In the genomic region with DNA sequence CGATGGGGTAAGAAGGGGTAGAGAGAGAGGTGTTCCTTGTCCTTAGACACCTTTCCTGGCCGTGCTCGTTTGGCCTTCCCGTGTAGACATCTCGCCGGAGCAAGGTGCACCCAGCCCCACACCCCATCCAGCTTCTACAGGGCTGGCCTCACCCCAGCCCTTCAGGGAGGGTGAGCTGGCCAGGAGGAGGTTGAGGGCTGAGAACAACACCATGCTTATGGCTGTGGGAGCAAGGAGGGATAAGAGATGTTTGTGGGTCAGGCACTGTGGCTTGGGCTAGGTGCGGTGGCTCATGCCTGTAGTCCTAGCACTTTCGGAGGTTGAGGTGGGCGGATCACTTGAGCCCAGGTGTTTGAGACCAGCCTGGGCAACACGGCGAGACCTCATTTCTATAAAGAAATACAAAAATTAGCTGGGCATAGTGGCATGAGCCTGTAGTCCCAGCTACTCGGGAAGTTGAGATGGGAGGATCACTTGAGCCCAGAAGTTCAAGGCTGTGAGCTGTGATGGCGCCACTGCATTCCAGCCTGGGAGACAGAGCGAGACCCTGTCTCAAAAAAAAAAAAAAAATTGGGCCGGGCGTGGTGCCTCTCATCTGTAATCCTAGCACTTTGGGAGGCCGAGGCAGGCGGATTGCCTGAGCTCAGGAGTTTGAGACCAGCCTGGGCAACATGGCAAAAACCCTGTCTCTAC, we compare ENCODE assay signal across 10 cellular contexts. TPM values are rescaled to one million over a fixed set of nuclear protein-coding genes. Genes with fewer than 3 reads are reported as not detected.
DNase-seq lines count a peak whose midpoint lies in the region; ATAC-seq and TF ChIP-seq lines count a peak whose summit lies in the region.
"Had no signal": no experiment of that assay in that cellular context is flagged by ENCODE, and none has a peak within 500 bp of the region (broad histone marks: within the 10 kb centered on the region; RNA-seq: fewer than 3 reads in every experiment).

No MANE protein-coding gene starts in this region.

- no peak overlapping the region for H3K4me3 Mint-ChIP-seq in CD4-positive, alpha-beta T cell
- H3K4me3 Mint-ChIP-seq: T-helper 2 cell treated with Interferon-gamma antibody and Interleukin-4, amounts not matched to agents 5 μg/mL and 100 μg/mL, for 36 hours had no signal

- POLR2A ChIA-PET in CD4-positive, alpha-beta T cell (lab: Charles Lee), result no interaction called here

- no peaks in the 10 kb centered on the region for H3K27me3 ChIP-seq in CD4-positive, alpha-beta T cell (ENCODE audit: control insufficient read depth, insufficient read depth, low read length)
- H3K27me3 ChIP-seq in adrenal gland, result no peaks in the 10 kb centered on the region
- H3K27me3 ChIP-seq in H7 (ENCODE audit: control insufficient read depth, insufficient read depth, low read length), result no peaks in the 10 kb centered on the region

- H3K27ac ChIP-seq in CD4-positive, alpha-beta T cell (ENCODE audit: low read depth, low read length), result no peak overlapping the region
- peak overlapping the region in 3 of 5 donors; percentile 28 to 67 (median 30) for H3K27ac ChIP-seq in adrenal gland

- H3K4me3 ChIP-seq in adrenal gland (peak overlapping the region in 1 of 4 donors; percentile 24), H7 (ENCODE audit: insufficient read depth, low read depth, low read length) (no peak overlapping the region)

- DNase-seq in CD4-positive, alpha-beta T cell, result no peak
- DNase-seq in adrenal gland (peak in 1 of 7 donors; percentile 32), left colon (no peak), sciatic nerve (ENCODE audit: low spot score) (no peak), head of caudate nucleus (no peak), DMS79 (lab: John Stamatoyannopoulos, UW) (no peak), DMS114 treated with DMSO at 0.1 percent for 48 hours (lab: John Stamatoyannopoulos, UW; ENCODE audit: unreplicated experiment) (no peak), H7 (no peak)
- DNase-seq: GF-D8 had no signal

- H3K36me3 ChIP-seq in adrenal gland (replicated peaks in 1 of 2), result no peaks in the 10 kb centered on the region
- peaks cover 1% of the 10 kb centered on the region; the same call in 1 of the 2 replicates for H3K36me3 ChIP-seq in H7 (replicated peaks; ENCODE audit: control insufficient read depth, insufficient read depth, low read length)

- no peak for TF ChIP-seq CTCF in CD4-positive, alpha-beta T cell (IDR thresholded peaks at IDR 0.05)
- TF ChIP-seq CTCF in adrenal gland (IDR thresholded peaks at IDR 0.05), result no peak

- H3K4me1 ChIP-seq in adrenal gland (replicated peaks in 1 of 2), result peaks cover 19 to 23% of the 10 kb centered on the region in 2 donors

- ATAC-seq in CD4-positive, alpha-beta T cell (ENCODE audit: poor library complexity), result no peak
- peak; percentile 71 for ATAC-seq in left colon
- ATAC-seq in sciatic nerve, result peak; percentile 58

- intact Hi-C loops in CD4-positive, alpha-beta T cell (cut with DNase I, micrococcal nuclease), result no loop called here
- intact Hi-C loops in adrenal gland (cut with DNase I), result no loop called here
- intact Hi-C loops in left colon (cut with DNase I, micrococcal nuclease), result no loop called here
- intact Hi-C loops in sciatic nerve (cut with DNase I), result no loop called here
- intact Hi-C loops in head of caudate nucleus (cut with DNase I), result no loop called here

- no peaks in the 10 kb centered on the region for H3K9me3 ChIP-seq in CD4-positive, alpha-beta T cell (ENCODE audit: control insufficient read depth, low read length)
- H3K9me3 ChIP-seq in adrenal gland (replicated peaks in 1 of 3), result no peaks in the 10 kb centered on the region

- H3K4me1 Mint-ChIP-seq in CD4-positive, alpha-beta T cell (ENCODE audit: low read depth), result peaks cover 33% of the 10 kb centered on the region

- no peaks in the 10 kb centered on the region for H3K27me3 Mint-ChIP-seq in CD4-positive, alpha-beta T cell

- TF ChIP-seq POLR2A in adrenal gland (IDR thresholded peaks at IDR 0.05), result no peak

- peaks cover 4% of the 10 kb centered on the region for H3K36me3 Mint-ChIP-seq in CD4-positive, alpha-beta T cell (ENCODE audit: low read depth)

- WGBS in adrenal gland, 4 donors, result 57 to 69% (median 67%) methylated on average over 14 to 18 of the region's 18 CpGs

- CTCF ChIA-PET in CD4-positive, alpha-beta T cell (lab: Charles Lee), result interaction anchor here (1.1 kb wide), 1 partner anchor 34 kb away, joined by 5 read pairs; no protein-coding TSS in a partner anchor

- H3K27ac Mint-ChIP-seq in CD4-positive, alpha-beta T cell, result peak overlapping the region; percentile 62
- H3K27ac Mint-ChIP-seq: T-helper 2 cell treated with Interferon-gamma antibody and Interleukin-4, amounts not matched to agents 5 μg/mL and 100 μg/mL, for 36 hours had no signal

- no peaks in the 10 kb centered on the region for H3K9me3 Mint-ChIP-seq in CD4-positive, alpha-beta T cell
- H3K9me3 Mint-ChIP-seq: T-helper 2 cell treated with Interferon-gamma antibody and Interleukin-4, amounts not matched to agents 5 μg/mL and 100 μg/mL, for 36 hours had no signal

RNA-seq across cellular contexts. Expression of gene SMARCA4, which starts 15.5 kb away (rescaled TPM):
- 10 to 100 TPM; 69.6 to 74.5 TPM for total RNA-seq in CD4-positive, alpha-beta T cell
- 100 to 1,000 TPM in 1 of 8 donors, 10 to 100 TPM in 7; 53.5 to 114 (median 64.9) TPM for total RNA-seq in adrenal gland
- polyA plus RNA-seq in adrenal gland, result 100 to 1,000 TPM in 1 of 3 donors, 10 to 100 TPM in 2; 58.8 to 124 (median 80.0) TPM
- total RNA-seq in left colon, result 10 to 100 TPM; 68.7 to 98.6 TPM
- 77.8 TPM for total RNA-seq in sciatic nerve
- total RNA-seq in H7 (2014; rRNA removed; shearing (Covaris generic)), result 173 and 208 TPM in 2 replicates

RNA-seq across cellular contexts. Expression of gene TIMM29, which starts 47.7 kb away (rescaled TPM):
- total RNA-seq in CD4-positive, alpha-beta T cell, result 10 to 100 TPM; 22.6 to 24.8 TPM
- total RNA-seq in adrenal gland, result 10 to 100 TPM; 18.5 to 39.7 (median 30.9) TPM
- polyA plus RNA-seq in adrenal gland, result 10 to 100 TPM; 10.5 to 19.3 (median 11.6) TPM
- total RNA-seq in left colon, result 10 to 100 TPM; 23.0 to 24.6 TPM
- 14.4 TPM for total RNA-seq in sciatic nerve
- 58.2 and 68.3 TPM in 2 replicates for total RNA-seq in H7 (2014; rRNA removed; shearing (Covaris generic))

RNA-seq across cellular contexts. Expression of gene YIPF2, which starts 47.9 kb away (rescaled TPM):
- total RNA-seq in CD4-positive, alpha-beta T cell, result 10 to 100 TPM; 21.1 to 21.7 TPM
- total RNA-seq in adrenal gland (10 to 100 TPM; 54.5 to 99.1 (median 76.1) TPM), left colon (10 to 100 TPM; 57.8 to 64.8 TPM), sciatic nerve (33.1 TPM)
- 10 to 100 TPM; 21.1 to 98.9 (median 40.4) TPM for polyA plus RNA-seq in adrenal gland
- 81.1 and 90.3 TPM in 2 replicates for total RNA-seq in H7 (2014; rRNA removed; shearing (Covaris generic))
